23 cellular contexts compared by ENCODE assay signal in genomic region chr3:145981057-145981456, GRCh38.
"Had no signal": no experiment of that assay in that cellular context is flagged by ENCODE, and none has a peak within 500 bp of the region (broad histone marks: within the 10 kb centered on the region; RNA-seq: fewer than 3 reads in every experiment).

No MANE protein-coding gene starts in this region.

- ATAC-seq: activated CD4-positive, CD25-positive, alpha-beta regulatory T cell treated with anti-CD3 and anti-CD28 coated beads, Interleukin-2, amount 50 U/mL, for 24 hours; activated CD8-positive, alpha-beta T cell treated with anti-CD3 and anti-CD28 coated beads, Interleukin-2, amount 10 ng/mL, durations not matched to agents 7 days and 5 days; T-cell had no signal

- H3K27ac ChIP-seq: ascending aorta, left ventricle myocardium inferior, sigmoid colon, testis, VCaP had no signal

- H3K4me1 ChIP-seq: ascending aorta, left ventricle myocardium inferior, testis had no signal

- H3K4me3 Mint-ChIP-seq: activated CD8-positive, alpha-beta T cell treated with anti-CD3 and anti-CD28 coated beads, Interleukin-2, amount 10 ng/mL, durations not matched to agents 7 days and 5 days; activated naive CD4-positive, alpha-beta T cell treated with anti-CD3 and anti-CD28 coated beads, Interleukin-2, amount 50 U/mL, for 24 hours; activated T-helper 1 cell treated with anti-CD3 and anti-CD28 coated beads, Interleukin-12 subunit alpha, Interleukin-12 subunit beta, Interleukin-2, Interleukin-4 antibody, amounts not matched to agents 30 ng/mL and 10 ng/mL and 1 ng/mL, durations not matched to agents 14 hours and 24 hours and 36 hours; immature natural killer cell; nephron progenitor cell; T-cell; T-helper 2 cell treated with Interferon-gamma antibody and Interleukin-4, amounts not matched to agents 5 μg/mL and 100 μg/mL, for 36 hours; type B pancreatic cell had no signal

- H3K36me3 ChIP-seq: ascending aorta, left ventricle myocardium inferior, sigmoid colon had no signal

- H3K9me3 Mint-ChIP-seq: activated naive CD4-positive, alpha-beta T cell treated with anti-CD3 and anti-CD28 coated beads, Interleukin-2, amount 50 U/mL, for 24 hours; T-helper 2 cell treated with Interferon-gamma antibody and Interleukin-4, amounts not matched to agents 5 μg/mL and 100 μg/mL, for 36 hours had no signal

- DNase-seq: activated CD4-positive, alpha-beta T cell treated with anti-CD3 and anti-CD28 coated beads, Interleukin-2, amount 50 U/mL, for 1 hour; activated CD8-positive, alpha-beta T cell treated with anti-CD3 and anti-CD28 coated beads, Interleukin-2, amount 10 ng/mL, durations not matched to agents 7 days and 5 days; activated gamma-delta T cell; cerebellar nuclear complex; cortex of kidney; foreskin fibroblast; immature natural killer cell; left ventricle myocardium inferior; midbrain; nephron progenitor cell; retina; sigmoid colon; stimulated activated CD4-positive, alpha-beta T cell treated with anti-CD3 and anti-CD28 coated beads, Interleukin-2, amount 100 ng/mL, for 48 hours; stimulated activated naive CD4-positive, alpha-beta T cell; T-cell; testis had no signal

- H3K27me3 Mint-ChIP-seq: activated naive CD4-positive, alpha-beta T cell treated with anti-CD3 and anti-CD28 coated beads, Interleukin-2, amount 50 U/mL, for 24 hours; T-cell; type B pancreatic cell had no signal

- H3K9me3 ChIP-seq: ascending aorta, sigmoid colon, testis had no signal

- H3K4me1 Mint-ChIP-seq: activated naive CD4-positive, alpha-beta T cell treated with anti-CD3 and anti-CD28 coated beads, Interleukin-2, amount 50 U/mL, for 24 hours; immature natural killer cell; nephron progenitor cell; T-cell had no signal

- H3K27ac Mint-ChIP-seq: activated CD8-positive, alpha-beta T cell treated with anti-CD3 and anti-CD28 coated beads, Interleukin-2, amount 10 ng/mL, durations not matched to agents 7 days and 5 days; activated naive CD4-positive, alpha-beta T cell treated with anti-CD3 and anti-CD28 coated beads, Interleukin-2, amount 50 U/mL, for 24 hours; activated T-helper 1 cell treated with anti-CD3 and anti-CD28 coated beads, Interleukin-12 subunit alpha, Interleukin-12 subunit beta, Interleukin-2, Interleukin-4 antibody, amounts not matched to agents 30 ng/mL and 10 ng/mL and 1 ng/mL, durations not matched to agents 14 hours and 24 hours and 36 hours; immature natural killer cell; nephron progenitor cell; T-cell; T-helper 2 cell treated with Interferon-gamma antibody and Interleukin-4, amounts not matched to agents 5 μg/mL and 100 μg/mL, for 36 hours; type B pancreatic cell had no signal

- H3K27me3 ChIP-seq: ascending aorta, sigmoid colon, testis had no signal

- H3K36me3 Mint-ChIP-seq: activated naive CD4-positive, alpha-beta T cell treated with anti-CD3 and anti-CD28 coated beads, Interleukin-2, amount 50 U/mL, for 24 hours; immature natural killer cell; T-cell; type B pancreatic cell had no signal

- H3K4me3 ChIP-seq: ascending aorta, left ventricle myocardium inferior, sigmoid colon, testis had no signal
